In the genomic region with DNA sequence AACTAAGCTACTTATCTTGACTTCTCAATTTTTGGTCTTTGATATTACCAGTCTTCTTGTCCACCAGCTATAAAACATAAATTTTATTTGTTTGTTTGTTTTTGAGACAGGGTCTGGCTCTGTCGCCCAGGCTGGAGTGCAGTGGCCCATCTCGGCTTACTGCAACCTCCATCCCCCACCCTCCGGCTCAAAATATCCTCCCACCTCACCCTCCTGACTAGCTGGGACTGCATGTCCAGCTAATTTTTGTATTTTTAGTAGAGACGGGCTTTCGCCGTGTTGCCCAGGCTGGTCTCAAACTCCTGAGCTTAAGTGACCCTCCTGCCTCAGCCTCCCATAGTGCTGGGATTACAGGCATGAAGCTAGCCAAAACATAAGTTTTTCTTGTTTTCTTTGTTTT, we compare ENCODE assay signal across 25 cellular contexts. TPM values are rescaled to one million over a fixed set of nuclear protein-coding genes. Genes with fewer than 3 reads are reported as not detected.
DNase-seq lines count a peak whose midpoint lies in the region; ATAC-seq and TF ChIP-seq lines count a peak whose summit lies in the region.
"Had no signal": no experiment of that assay in that cellular context is flagged by ENCODE, and none has a peak within 500 bp of the region (broad histone marks: within the 10 kb centered on the region; RNA-seq: fewer than 3 reads in every experiment).

No MANE protein-coding gene starts in this region.

- H3K4me1 Mint-ChIP-seq in activated T-cell treated with anti-CD3 and anti-CD28 coated beads, Interleukin-2, amount 50 U/mL, for 72 hours (ENCODE audit: low read depth): peaks cover 37% of the 10 kb centered on the region
- H3K4me1 Mint-ChIP-seq in activated T-cell treated with anti-CD3 and anti-CD28 coated beads, Interleukin-2, amount 50 U/mL, for 24 hours (ENCODE audit: low read depth): peaks cover 53% of the 10 kb centered on the region
- peaks cover 35% of the 10 kb centered on the region for H3K4me1 Mint-ChIP-seq in T-helper 17 cell
- peaks cover 49% of the 10 kb centered on the region for H3K4me1 Mint-ChIP-seq in activated T-cell treated with anti-CD3 and anti-CD28 coated beads, Interleukin-2, amount 50 U/mL, for 4 hours (ENCODE audit: low read depth)

- no peaks in the 10 kb centered on the region for H3K9me3 Mint-ChIP-seq in activated T-cell treated with anti-CD3 and anti-CD28 coated beads, Interleukin-2, amount 50 U/mL, for 72 hours
- no peaks in the 10 kb centered on the region for H3K9me3 Mint-ChIP-seq in activated T-cell treated with anti-CD3 and anti-CD28 coated beads, Interleukin-2, amount 50 U/mL, for 24 hours
- no peaks in the 10 kb centered on the region for H3K9me3 Mint-ChIP-seq in activated T-cell treated with anti-CD3 and anti-CD28 coated beads, Interleukin-2, amount 50 U/mL, for 4 hours
- H3K9me3 Mint-ChIP-seq: CD14-positive monocyte, HFFc6 had no signal

- H3K9me3 ChIP-seq in T-helper 17 cell (ENCODE audit: control insufficient read depth, low read length, poor library complexity, severe bottlenecking) (no peaks in the 10 kb centered on the region), left ventricle myocardium inferior (replicated peaks) (no peaks in the 10 kb centered on the region), psoas muscle (no peaks in the 10 kb centered on the region)
- H3K9me3 ChIP-seq: BE2C had no signal

- peaks cover 58% of the 10 kb centered on the region for H3K4me1 ChIP-seq in left ventricle myocardium inferior
- H3K4me1 ChIP-seq in psoas muscle: peaks cover 21% of the 10 kb centered on the region
- H3K4me1 ChIP-seq: BE2C had no signal

- peaks cover 1 to 6% of the 10 kb centered on the region in 2 donors for H3K36me3 Mint-ChIP-seq in activated T-cell treated with anti-CD3 and anti-CD28 coated beads, Interleukin-2, amount 50 U/mL, for 72 hours (ENCODE audit: insufficient read depth in 2 of 2)
- peaks cover 60% of the 10 kb centered on the region for H3K36me3 Mint-ChIP-seq in activated T-cell treated with anti-CD3 and anti-CD28 coated beads, Interleukin-2, amount 50 U/mL, for 24 hours (ENCODE audit: low read depth)
- peaks cover 11% of the 10 kb centered on the region for H3K36me3 Mint-ChIP-seq in T-helper 17 cell (ENCODE audit: low read depth)
- H3K36me3 Mint-ChIP-seq in activated T-cell treated with anti-CD3 and anti-CD28 coated beads, Interleukin-2, amount 50 U/mL, for 4 hours (ENCODE audit: insufficient read depth): peaks cover 15% of the 10 kb centered on the region

- intact Hi-C loops in left ventricle myocardium inferior (cut with micrococcal nuclease) (loop anchor here (10.0 kb wide), 1 partner anchor 214 kb away; no protein-coding TSS in a partner anchor), psoas muscle (cut with DNase I) (no loop called here)

- no peak for TF ChIP-seq CTCF in left ventricle myocardium inferior (IDR thresholded peaks at IDR 0.05; ENCODE audit: borderline replicate concordance)
- TF ChIP-seq CTCF in psoas muscle (IDR thresholded peaks at IDR 0.05): no peak

- WGBS in psoas muscle, 3 donors: 31 to 67% (median 36%) methylated on average over 6 of the region's 6 CpGs

- H3K27me3 ChIP-seq in left ventricle myocardium inferior (ENCODE audit: low read depth) (no peaks in the 10 kb centered on the region), psoas muscle (ENCODE audit: insufficient read depth in 3 of 3, low read length in 2 of 3) (no peaks in the 10 kb centered on the region)
- H3K27me3 ChIP-seq: BE2C had no signal

- H3K27ac Mint-ChIP-seq in activated T-cell treated with anti-CD3 and anti-CD28 coated beads, Interleukin-2, amount 50 U/mL, for 72 hours: peak overlapping the region; percentile 11
- H3K27ac Mint-ChIP-seq in activated T-cell treated with anti-CD3 and anti-CD28 coated beads, Interleukin-2, amount 50 U/mL, for 24 hours: no peak overlapping the region
- peak overlapping the region; percentile 77 for H3K27ac Mint-ChIP-seq in T-helper 17 cell
- H3K27ac Mint-ChIP-seq: HFFc6 had no signal

- H3K27me3 Mint-ChIP-seq in activated T-cell treated with anti-CD3 and anti-CD28 coated beads, Interleukin-2, amount 50 U/mL, for 72 hours (ENCODE audit: low read depth): no peaks in the 10 kb centered on the region
- no peaks in the 10 kb centered on the region for H3K27me3 Mint-ChIP-seq in activated T-cell treated with anti-CD3 and anti-CD28 coated beads, Interleukin-2, amount 50 U/mL, for 24 hours
- no peaks in the 10 kb centered on the region for H3K27me3 Mint-ChIP-seq in T-helper 17 cell
- H3K27me3 Mint-ChIP-seq in activated T-cell treated with anti-CD3 and anti-CD28 coated beads, Interleukin-2, amount 50 U/mL, for 4 hours (ENCODE audit: low read depth): no peaks in the 10 kb centered on the region

- DNase-seq in activated T-cell treated with anti-CD3 and anti-CD28 coated beads, Interleukin-2, amount 50 U/mL, for 72 hours: no peak
- no peak for DNase-seq in activated T-cell treated with anti-CD3 and anti-CD28 coated beads, Interleukin-2, amount 50 U/mL, for 24 hours
- DNase-seq in T-helper 17 cell (no peak), left ventricle myocardium inferior (no peak), psoas muscle (peak in 1 of 2 donors; percentile 61), retina (no peak)
- no peak for DNase-seq in activated effector memory CD4-positive, alpha-beta T cell treated with Interleukin-2 at 50 U/mL for 16 hours
- no peak for DNase-seq in activated T-cell treated with anti-CD3 and anti-CD28 coated beads, Interleukin-2, amount 50 U/mL, for 4 hours
- DNase-seq: BE2C, H7, HFFc6, IMR-90, KG1, MM.1S, NCI-H1694, NCI-H2081, NCI-H2227 treated with DMSO at 0.1 percent for 48 hours, NCI-H510A, NCI-H69, SIG-M5 had no signal

- H3K4me3 ChIP-seq in left ventricle myocardium inferior: no peak overlapping the region
- no peak overlapping the region for H3K4me3 ChIP-seq in psoas muscle
- H3K4me3 ChIP-seq: SK-N-MC had no signal

- ATAC-seq in activated T-cell treated with anti-CD3 and anti-CD28 coated beads, Interleukin-2, amount 50 U/mL, for 72 hours (replicated peaks in 1 of 2): no peak
- ATAC-seq in T-helper 17 cell: no peak
- ATAC-seq in psoas muscle: peak; percentile 71 to 90 (median 80)
- no peak for ATAC-seq in activated T-cell treated with anti-CD3 and anti-CD28 coated beads, Interleukin-2, amount 50 U/mL, for 4 hours
- ATAC-seq: Panc1 had no signal

- H3K36me3 ChIP-seq in left ventricle myocardium inferior: peaks cover 13% of the 10 kb centered on the region
- H3K36me3 ChIP-seq in psoas muscle (ENCODE audit: insufficient read depth in 1 of 2, low read depth in 1 of 2): peaks cover 0 to 27% of the 10 kb centered on the region in 2 donors
- H3K36me3 ChIP-seq: BE2C had no signal

- H3K27ac ChIP-seq in left ventricle myocardium inferior (replicated peaks) (peak overlapping the region; percentile 56), psoas muscle (peak overlapping the region; percentile 3)
- H3K27ac ChIP-seq: 22Rv1, RWPE1, SK-N-MC had no signal

- no peak overlapping the region for H3K4me3 Mint-ChIP-seq in activated T-cell treated with anti-CD3 and anti-CD28 coated beads, Interleukin-2, amount 50 U/mL, for 72 hours
- no peak overlapping the region for H3K4me3 Mint-ChIP-seq in activated T-cell treated with anti-CD3 and anti-CD28 coated beads, Interleukin-2, amount 50 U/mL, for 24 hours
- no peak overlapping the region for H3K4me3 Mint-ChIP-seq in T-helper 17 cell
- no peak overlapping the region for H3K4me3 Mint-ChIP-seq in activated T-cell treated with anti-CD3 and anti-CD28 coated beads, Interleukin-2, amount 50 U/mL, for 4 hours
- H3K4me3 Mint-ChIP-seq: CD14-positive monocyte, HFFc6 had no signal

RNA-seq across cellular contexts. Expression of a gene that starts 7.5 kb away (rescaled TPM):
- total RNA-seq in activated T-cell treated with anti-CD3 and anti-CD28 coated beads, Interleukin-2, amount 50 U/mL, for 72 hours: 10 to 100 TPM; 29.7 to 34.2 TPM
- 10 to 100 TPM; 27.3 to 30.8 TPM for total RNA-seq in T-helper 17 cell
- 32.2 TPM for total RNA-seq in left ventricle myocardium inferior
- 10 to 100 TPM; 28.3 to 52.3 (median 32.9) TPM for total RNA-seq in psoas muscle
- polyA plus RNA-seq in psoas muscle: 10 to 100 TPM; 28.3 to 64.9 (median 30.7) TPM
- total RNA-seq in activated T-cell treated with anti-CD3 and anti-CD28 coated beads, Interleukin-2, amount 50 U/mL, for 4 hours: 10 to 100 TPM; 29.1 to 31.6 (median 29.5) TPM

RNA-seq across cellular contexts. Expression of a gene that starts 7.6 kb away (rescaled TPM):
- 1 to 10 TPM; 1.7 to 2.2 TPM for total RNA-seq in activated T-cell treated with anti-CD3 and anti-CD28 coated beads, Interleukin-2, amount 50 U/mL, for 72 hours
- total RNA-seq in T-helper 17 cell (1 to 10 TPM; 3.2 to 3.7 TPM), left ventricle myocardium inferior (13.6 TPM), psoas muscle (10 to 100 TPM in 3 of 4 donors, 1 to 10 TPM in 1; 6.1 to 16.9 (median 14.3) TPM)
- polyA plus RNA-seq in psoas muscle: 1 to 10 TPM in 2 of 3 donors, under 1 TPM in 1; 0.44 to 9.8 (median 3.2) TPM
- total RNA-seq in activated T-cell treated with anti-CD3 and anti-CD28 coated beads, Interleukin-2, amount 50 U/mL, for 4 hours: under 1 TPM; 0.68 to 0.92 (median 0.82) TPM

Comparison
In these comparisons a context has a peak if more than half of its experiments do, and no peak if none do; other contexts are left out.
1. ATAC-seq: peak in psoas muscle (4 of 4); none in activated T-cell treated with anti-CD3 and anti-CD28 coated beads, Interleukin-2, amount 50 U/mL, for 72 hours (0 of 2), T-helper 17 cell (single experiment) and activated T-cell treated with anti-CD3 and anti-CD28 coated beads, Interleukin-2, amount 50 U/mL, for 4 hours (0 of 2).